8 cellular contexts compared by ENCODE assay signal in genomic region chr12:22624573-22624907, GRCh38. TPM values are rescaled to one million over a fixed set of nuclear protein-coding genes. Genes with fewer than 3 reads are reported as not detected.
A peak's percentile ranks its signal among the peaks of the same experiment; 100 is the strongest.
DNase-seq lines count a peak whose midpoint lies in the region; ATAC-seq and TF ChIP-seq lines count a peak whose summit lies in the region.

No MANE protein-coding gene starts in this region.

- H3K4me1 Mint-ChIP-seq in neural crest cell: peaks cover 47% of the 10 kb centered on the region

- H3K27ac ChIP-seq in PC-3 (ENCODE audit: low read length): peak overlapping the region; percentile 84

- H3K27me3 Mint-ChIP-seq in neural crest cell (ENCODE audit: low read depth): no peaks in the 10 kb centered on the region

- H3K9me3 Mint-ChIP-seq in neural crest cell: no peaks in the 10 kb centered on the region

- CTCF ChIA-PET in PC-3 (lab: Charles Lee): no interaction called here

- POLR2A ChIA-PET in PC-3 (lab: Charles Lee; ENCODE audit: unreplicated experiment): interaction anchor here (0.6 kb wide), 1 partner anchor 8 kb away, joined by 3 read pairs; no protein-coding TSS in a partner anchor

- intact Hi-C loops in PC-3 (cut with micrococcal nuclease): no loop called here

- no peaks in the 10 kb centered on the region for H3K9me2 ChIP-seq in PC-3 (replicated peaks; ENCODE audit: low read length)

- H3K4me1 ChIP-seq in PC-3 (ENCODE audit: insufficient read depth, low read length): peaks cover 16% of the 10 kb centered on the region

- H3K27me3 ChIP-seq in PC-3 (ENCODE audit: low read length): no peaks in the 10 kb centered on the region

- no peaks in the 10 kb centered on the region for H3K36me3 ChIP-seq in PC-3 (ENCODE audit: low read depth, low read length)

- BruUV-seq in PC-3 (replicated peaks; lab: Mats Ljungman, UMichigan): TSS peak; percentile 49

- DNase-seq in activated effector memory CD4-positive, alpha-beta T cell treated with anti-CD3 and anti-CD28 coated beads, Interleukin-2, amount 50 U/mL, for 16 hours: peak; percentile 63
- no peak for DNase-seq in activated effector memory CD4-positive, alpha-beta T cell treated with Interleukin-2 at 50 U/mL for 16 hours
- no peak for DNase-seq in PC-3
- no peak for DNase-seq in epithelial cell of esophagus (ENCODE audit: low read depth)
- no peak for DNase-seq in neural crest cell (ENCODE audit: low read depth, low spot score)
- no peak for DNase-seq in ecto neural progenitor cell (ENCODE audit: low spot score)
- no peak for DNase-seq in SK-N-DZ (ENCODE audit: low spot score)
- no peak for DNase-seq in activated CD4-positive, alpha-beta T cell treated with anti-CD3 and anti-CD28 coated beads, Interleukin-2, amount 50 U/mL, for 1 hour

- peaks cover 10% of the 10 kb centered on the region for H4K20me1 ChIP-seq in PC-3 (ENCODE audit: low read length)

- no peak for ATAC-seq in PC-3

- peak overlapping the region; percentile 98 for H2AFZ ChIP-seq in PC-3 (ENCODE audit: low read length)

- H3K27ac Mint-ChIP-seq in neural crest cell (ENCODE audit: unreplicated experiment): peak overlapping the region; percentile 97

- no peaks in the 10 kb centered on the region for H3F3A ChIP-seq in PC-3 (ENCODE audit: low read length, unreplicated experiment)

- H3K36me3 Mint-ChIP-seq in neural crest cell (ENCODE audit: low read depth): no peaks in the 10 kb centered on the region

- peak overlapping the region; percentile 90; the same call in 1 of the 2 replicates for H3K4me3 ChIP-seq in PC-3 (ENCODE audit: low read length)
- H3K4me3 ChIP-seq in epithelial cell of esophagus (ENCODE audit: low read length): peak overlapping the region; percentile 93

- H3K4me3 Mint-ChIP-seq in neural crest cell: peak overlapping the region; percentile 99

- no peak for TF ChIP-seq CTCF in PC-3 (conservative IDR thresholded peaks at IDR 0.05; ENCODE audit: low read depth, low read length)
- no peak for TF ChIP-seq CTCF in epithelial cell of esophagus (IDR thresholded peaks at IDR 0.05; ENCODE audit: insufficient read depth, low read depth, low read length, missing control alignments)
- TF ChIP-seq CTCF in neural crest cell (conservative IDR thresholded peaks at IDR 0.05): no peak

- H3K9ac ChIP-seq in PC-3 (ENCODE audit: low read length): peak overlapping the region; percentile 84

- H3K9me3 ChIP-seq in PC-3 (ENCODE audit: low read length): no peaks in the 10 kb centered on the region

- H3K79me2 ChIP-seq in PC-3 (ENCODE audit: low read length): peaks cover 45% of the 10 kb centered on the region

- H3K4me2 ChIP-seq in PC-3 (ENCODE audit: low read length): peak overlapping the region; percentile 96

RNA-seq across cellular contexts. Expression of gene ETNK1, which starts 0.4 kb away (rescaled TPM):
- total RNA-seq in PC-3 (2014; rRNA removed) (17.8 and 22.2 TPM in 2 replicates), neural crest cell (105 and 117 TPM in 2 replicates)
- polyA plus RNA-seq in SK-N-DZ (2014; cell fraction: cytosol; rRNA removed): 38.4 and 39.3 TPM in 2 replicates
- 71.3 and 77.6 TPM in 2 replicates for polyA plus RNA-seq in SK-N-DZ (2014; cell fraction: nucleus; rRNA removed)
